Comparison of ENCODE assay signal across 9 cellular contexts in the genomic region with DNA sequence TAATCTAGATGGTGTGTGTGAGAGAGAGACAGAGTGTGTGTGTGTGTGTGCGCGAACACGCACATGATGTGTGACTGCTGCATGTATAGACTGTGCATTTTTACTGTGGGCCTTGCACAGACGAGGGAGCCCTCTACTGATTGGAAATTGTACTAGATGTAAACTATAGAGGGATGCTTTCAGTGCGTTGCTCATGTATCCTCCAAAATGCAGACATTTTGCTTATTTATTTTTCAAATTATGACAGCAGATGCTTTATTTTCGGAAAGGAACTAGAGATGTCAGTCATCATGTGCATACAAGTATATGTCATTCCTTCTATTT.
DNase-seq lines count a peak whose midpoint lies in the region; ATAC-seq and TF ChIP-seq lines count a peak whose summit lies in the region.
"Had no signal": no experiment of that assay in that cellular context is flagged by ENCODE, and none has a peak within 500 bp of the region (broad histone marks: within the 10 kb centered on the region; RNA-seq: fewer than 3 reads in every experiment).

No MANE protein-coding gene starts in this region.

- ATAC-seq in HG03060 (IDR thresholded peaks at IDR 0.05; ENCODE audit: low read depth, unreplicated experiment), result peak; percentile 50

- 73 to 78% methylated on average over 4 to 6 of the region's 6 CpGs for WGBS in endodermal cell (ENCODE audit: insufficient coverage in 1 of 2, insufficient read length in 1 of 2), 2 experiments

- TF ChIP-seq EP300 in neural cell (conservative IDR thresholded peaks at IDR 0.05; ENCODE audit: poor library complexity, severe bottlenecking), result peak; percentile 43

- TF ChIP-seq RAD21 in neural cell (conservative IDR thresholded peaks at IDR 0.05), result peak; percentile 95

- no peaks in the 10 kb centered on the region for H3K4me1 ChIP-seq in endodermal cell (ENCODE audit: control insufficient read depth, insufficient read depth, low read length)
- H3K4me1 ChIP-seq: BLaER1 treated with 17β-estradiol and CSF1 and Interleukin-3, amounts not matched to agents 10 nM and 100 nM had no signal

- H3K27me3 ChIP-seq in endodermal cell (ENCODE audit: control insufficient read depth, insufficient read depth, low read length, poor library complexity, severe bottlenecking) (no peaks in the 10 kb centered on the region), neural cell (ENCODE audit: insufficient read depth, low read depth, low read length) (no peaks in the 10 kb centered on the region)
- H3K27me3 ChIP-seq: BLaER1 treated with 17β-estradiol and CSF1 and Interleukin-3, amounts not matched to agents 10 nM and 100 nM had no signal

- no peak overlapping the region for H3K4me2 ChIP-seq in neural cell (ENCODE audit: low read length)
- H3K4me2 ChIP-seq: BLaER1 treated with 17β-estradiol and CSF1 and Interleukin-3, amounts not matched to agents 10 nM and 100 nM had no signal

- DNase-seq in NCI-H1436 (lab: John Stamatoyannopoulos, UW) (peak; percentile 32), NCI-H1436 treated with DMSO at 0.1 percent for 48 hours (lab: John Stamatoyannopoulos, UW) (no peak), NCI-H82 treated with DMSO at 0.1 percent for 48 hours (lab: John Stamatoyannopoulos, UW; ENCODE audit: unreplicated experiment) (peak; percentile 51), endodermal cell (no peak), posterior vena cava (ENCODE audit: low spot score) (no peak)
- DNase-seq in activated naive CD4-positive, alpha-beta T cell treated with Interleukin-2 at 50 U/mL for 16 hours, result no peak

- H3K27ac ChIP-seq in endodermal cell (ENCODE audit: low read depth, low read length) (no peak overlapping the region), neural cell (ENCODE audit: low read length) (no peak overlapping the region)
- H3K27ac ChIP-seq: BLaER1 treated with 17β-estradiol and CSF1 and Interleukin-3, amounts not matched to agents 10 nM and 100 nM had no signal

- H3K27me3 Mint-ChIP-seq in endodermal cell (ENCODE audit: insufficient read depth), result no peaks in the 10 kb centered on the region

- H3K9me3 ChIP-seq in endodermal cell (ENCODE audit: control insufficient read depth, low read length) (no peaks in the 10 kb centered on the region), neural cell (ENCODE audit: low read length) (no peaks in the 10 kb centered on the region)
- H3K9me3 ChIP-seq: BLaER1 treated with 17β-estradiol and CSF1 and Interleukin-3, amounts not matched to agents 10 nM and 100 nM had no signal

- H3K36me3 ChIP-seq in endodermal cell (ENCODE audit: control insufficient read depth, insufficient read depth, low read length) (no peaks in the 10 kb centered on the region), neural cell (ENCODE audit: insufficient read depth, low read length) (no peaks in the 10 kb centered on the region)
- H3K36me3 ChIP-seq: BLaER1 treated with 17β-estradiol and CSF1 and Interleukin-3, amounts not matched to agents 10 nM and 100 nM had no signal

- no peak overlapping the region for H3K4me3 Mint-ChIP-seq in endodermal cell

- H3K4me1 Mint-ChIP-seq in endodermal cell, result peaks cover 17% of the 10 kb centered on the region

- H3K9ac ChIP-seq in endodermal cell (ENCODE audit: extremely low read depth, low read length, poor library complexity, severe bottlenecking) (no peak overlapping the region), neural cell (ENCODE audit: low read length) (no peak overlapping the region)
- H3K9ac ChIP-seq: BLaER1 treated with 17β-estradiol and CSF1 and Interleukin-3, amounts not matched to agents 10 nM and 100 nM had no signal

- H2AFZ ChIP-seq in neural cell (ENCODE audit: low read depth, low read length), result no peak overlapping the region

- no peaks in the 10 kb centered on the region for H3F3A ChIP-seq in neural cell (ENCODE audit: insufficient read depth, low read length, poor library complexity, severe bottlenecking)

- no peaks in the 10 kb centered on the region for H3K9me2 ChIP-seq in neural cell (ENCODE audit: insufficient read depth, low read length)

- no peaks in the 10 kb centered on the region for H4K20me1 ChIP-seq in neural cell (ENCODE audit: insufficient read depth)
- H4K20me1 ChIP-seq: BLaER1 treated with 17β-estradiol and CSF1 and Interleukin-3, amounts not matched to agents 10 nM and 100 nM had no signal

- no peaks in the 10 kb centered on the region for H3K79me2 ChIP-seq in neural cell (replicated peaks; ENCODE audit: insufficient read depth, low read length)

- no peak overlapping the region for H3K4me3 ChIP-seq in endodermal cell (ENCODE audit: low read length)
- no peak overlapping the region for H3K4me3 ChIP-seq in neural cell (ENCODE audit: low read length)
- H3K4me3 ChIP-seq: BLaER1 treated with 17β-estradiol and CSF1 and Interleukin-3, amounts not matched to agents 10 nM and 100 nM had no signal

- peak; percentile 69 for TF ChIP-seq CTCF in endodermal cell (conservative IDR thresholded peaks at IDR 0.05)
- peak; percentile 91 for TF ChIP-seq CTCF in neural cell (IDR thresholded peaks at IDR 0.05; ENCODE audit: poor library complexity, severe bottlenecking)

- H3K36me3 Mint-ChIP-seq in endodermal cell (ENCODE audit: low read depth), result no peaks in the 10 kb centered on the region

- intact Hi-C loops in posterior vena cava (cut with DNase I), result no loop called here

- H3K9me3 Mint-ChIP-seq in endodermal cell, result no peaks in the 10 kb centered on the region

- no peak overlapping the region for H3K27ac Mint-ChIP-seq in endodermal cell

TF ChIP-seq in neural cell, 6 proteins besides CTCF, POLR2A, EP300 and RAD21:
- TF ChIP-seq POLR2AphosphoS5 (IDR thresholded peaks at IDR 0.05) (no peak), SMC3 (conservative IDR thresholded peaks at IDR 0.05; ENCODE audit: poor library complexity) (peak; percentile 96), TAF1 (IDR thresholded peaks at IDR 0.05; ENCODE audit: low read depth) (no peak), MXI1 (conservative IDR thresholded peaks at IDR 0.05; ENCODE audit: poor library complexity, severe bottlenecking) (no peak), EZH2 (IDR thresholded peaks at IDR 0.05; ENCODE audit: borderline replicate concordance, insufficient read depth, low read length, poor library complexity, severe bottlenecking) (no peak)

Comparison
In these comparisons a context has a peak if more than half of its experiments do, and no peak if none do; other contexts are left out.
1. DNase-seq: peak in NCI-H1436 (single experiment) and NCI-H82 treated with DMSO at 0.1 percent for 48 hours (single experiment); none in NCI-H1436 treated with DMSO at 0.1 percent for 48 hours (single experiment), endodermal cell (single experiment), posterior vena cava (single experiment) and activated naive CD4-positive, alpha-beta T cell treated with Interleukin-2 at 50 U/mL for 16 hours (single experiment).